ENCODE assay signal across 8 cellular contexts in the genomic region with DNA sequence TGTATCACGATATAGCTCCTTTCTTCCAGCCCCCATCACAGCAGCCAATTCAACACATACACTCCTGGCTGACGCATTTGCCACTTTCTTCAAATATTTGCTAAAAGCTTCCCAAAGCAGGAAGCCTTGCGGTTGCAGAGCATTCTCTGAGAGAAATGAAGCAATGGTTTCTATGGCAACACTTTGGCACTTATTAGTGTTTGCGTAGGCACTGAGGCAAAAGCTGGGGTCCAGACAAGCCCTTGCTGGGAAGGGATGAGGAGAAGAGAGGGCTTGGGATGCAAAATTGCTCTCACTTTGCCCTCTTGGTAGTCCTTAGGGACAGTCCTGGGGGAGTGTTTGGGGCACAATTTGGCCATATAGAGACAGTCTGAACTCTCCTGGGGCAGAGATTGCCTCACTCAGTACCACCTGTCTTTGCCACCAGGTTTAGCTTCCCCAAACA. TPM values are rescaled to one million over a fixed set of nuclear protein-coding genes. Genes with fewer than 3 reads are reported as not detected.
A peak's percentile ranks its signal among the peaks of the same experiment; 100 is the strongest.
DNase-seq lines count a peak whose midpoint lies in the region; ATAC-seq and TF ChIP-seq lines count a peak whose summit lies in the region.

No MANE protein-coding gene starts in this region.

- CTCF ChIA-PET in PC-9 (lab: Charles Lee) = no interaction called here

- no peak for TF ChIP-seq EP300 in transverse colon (IDR thresholded peaks at IDR 0.05; ENCODE audit: low read depth)

- POLR2A ChIA-PET in PC-9 (lab: Charles Lee; ENCODE audit: unreplicated experiment) = no interaction called here

- TF ChIP-seq CTCF in PC-9 (conservative IDR thresholded peaks at IDR 0.05) = no peak
- TF ChIP-seq CTCF in transverse colon (IDR thresholded peaks at IDR 0.05) = no peak

- no peaks in the 10 kb centered on the region for H3K27me3 Mint-ChIP-seq in activated naive CD8-positive, alpha-beta T cell treated with anti-CD3 and anti-CD28 coated beads, Interleukin-2, amount 50 U/mL, for 24 hours
- no peaks in the 10 kb centered on the region for H3K27me3 Mint-ChIP-seq in activated naive CD8-positive, alpha-beta T cell treated with anti-CD3 and anti-CD28 coated beads for 36 hours
- H3K27me3 Mint-ChIP-seq in stimulated activated naive CD8-positive, alpha-beta T cell treated with anti-CD3 and anti-CD28 coated beads, Interleukin-15, amount 100 ng/mL, for 72 hours = no peaks in the 10 kb centered on the region

- no peak overlapping the region for H2AFZ ChIP-seq in PC-9

- in situ Hi-C loops in transverse colon (cut with MboI; ENCODE audit: low pct_ligation_motif_present in 1 of 4, low pct_unique_long_range_greater_than_20kb in 1 of 4, low sequenced_read_pairs in 3 of 4) = no loop called here

- no peak overlapping the region for H3K4me3 Mint-ChIP-seq in activated naive CD8-positive, alpha-beta T cell treated with anti-CD3 and anti-CD28 coated beads, Interleukin-2, amount 50 U/mL, for 24 hours
- no peak overlapping the region for H3K4me3 Mint-ChIP-seq in activated naive CD8-positive, alpha-beta T cell treated with anti-CD3 and anti-CD28 coated beads for 36 hours
- H3K4me3 Mint-ChIP-seq in stimulated activated naive CD8-positive, alpha-beta T cell treated with anti-CD3 and anti-CD28 coated beads, Interleukin-15, amount 100 ng/mL, for 72 hours = no peak overlapping the region

- no peaks in the 10 kb centered on the region for H3K9me3 Mint-ChIP-seq in activated naive CD8-positive, alpha-beta T cell treated with anti-CD3 and anti-CD28 coated beads, Interleukin-2, amount 50 U/mL, for 24 hours
- no peaks in the 10 kb centered on the region for H3K9me3 Mint-ChIP-seq in activated naive CD8-positive, alpha-beta T cell treated with anti-CD3 and anti-CD28 coated beads for 36 hours
- H3K9me3 Mint-ChIP-seq in stimulated activated naive CD8-positive, alpha-beta T cell treated with anti-CD3 and anti-CD28 coated beads, Interleukin-15, amount 100 ng/mL, for 72 hours = no peaks in the 10 kb centered on the region

- H3K36me3 ChIP-seq in MG63 (no peaks in the 10 kb centered on the region), PC-9 (ENCODE audit: low read depth) (no peaks in the 10 kb centered on the region), transverse colon (no peaks in the 10 kb centered on the region)

- BruUV-seq in PC-9 (replicated peaks; lab: Mats Ljungman, UMichigan) = no TSS peak

- no peak overlapping the region for H3K27ac ChIP-seq in PC-9
- H3K27ac ChIP-seq in transverse colon = no peak overlapping the region

- H3K4me3 ChIP-seq in MG63 (no peak overlapping the region), PC-9 (no peak overlapping the region), transverse colon (no peak overlapping the region)

- no peak overlapping the region for H3K4me2 ChIP-seq in PC-9

- no peak overlapping the region for H3K27ac Mint-ChIP-seq in activated naive CD8-positive, alpha-beta T cell treated with anti-CD3 and anti-CD28 coated beads, Interleukin-2, amount 50 U/mL, for 24 hours
- no peak overlapping the region for H3K27ac Mint-ChIP-seq in activated naive CD8-positive, alpha-beta T cell treated with anti-CD3 and anti-CD28 coated beads for 36 hours
- no peak overlapping the region for H3K27ac Mint-ChIP-seq in stimulated activated naive CD8-positive, alpha-beta T cell treated with anti-CD3 and anti-CD28 coated beads, Interleukin-15, amount 100 ng/mL, for 72 hours

- H4K20me1 ChIP-seq in PC-9 (ENCODE audit: insufficient read depth) = no peaks in the 10 kb centered on the region

- H3K9me2 ChIP-seq in PC-9 (ENCODE audit: insufficient read depth) = no peaks in the 10 kb centered on the region

- intact Hi-C loops in PC-9 (cut with micrococcal nuclease; ENCODE audit: unreplicated experiment) (no loop called here), transverse colon (cut with DNase I; ENCODE audit: low total_unique reads) (no loop called here)

- H3K4me1 ChIP-seq in PC-9 (replicated peaks; ENCODE audit: insufficient read depth) = no peaks in the 10 kb centered on the region
- no peaks in the 10 kb centered on the region for H3K4me1 ChIP-seq in transverse colon

- 49% methylated on average over 4 of the region's 4 CpGs; no CpG with 5 or more reads in 1 of the 2 donors for WGBS in transverse colon (ENCODE audit: low coverage in 1 of 2), 2 donors

- no peaks in the 10 kb centered on the region for H3F3A ChIP-seq in PC-9 (ENCODE audit: insufficient read depth, low read depth)

- DNase-seq in activated naive CD8-positive, alpha-beta T cell treated with anti-CD3 and anti-CD28 coated beads, Interleukin-2, amount 50 U/mL, for 24 hours = no peak
- no peak for DNase-seq in activated naive CD8-positive, alpha-beta T cell treated with anti-CD3 and anti-CD28 coated beads for 36 hours
- peak; percentile 13 for DNase-seq in MG63
- DNase-seq in central memory CD4-positive, alpha-beta T cell = peak; percentile 57
- DNase-seq in stimulated activated naive CD8-positive, alpha-beta T cell treated with anti-CD3 and anti-CD28 coated beads, Interleukin-15, amount 100 ng/mL, for 72 hours = peak in 1 of 2 donors; percentile 8
- no peak for DNase-seq in PC-9
- no peak for DNase-seq in transverse colon

- H3K27me3 ChIP-seq in MG63 = no peaks in the 10 kb centered on the region
- H3K27me3 ChIP-seq in PC-9 (ENCODE audit: insufficient read depth, low read depth) = no peaks in the 10 kb centered on the region
- no peaks in the 10 kb centered on the region for H3K27me3 ChIP-seq in transverse colon

- H3K4me1 Mint-ChIP-seq in activated naive CD8-positive, alpha-beta T cell treated with anti-CD3 and anti-CD28 coated beads, Interleukin-2, amount 50 U/mL, for 24 hours = no peaks in the 10 kb centered on the region
- peaks cover 3% of the 10 kb centered on the region for H3K4me1 Mint-ChIP-seq in activated naive CD8-positive, alpha-beta T cell treated with anti-CD3 and anti-CD28 coated beads for 36 hours
- H3K4me1 Mint-ChIP-seq in stimulated activated naive CD8-positive, alpha-beta T cell treated with anti-CD3 and anti-CD28 coated beads, Interleukin-15, amount 100 ng/mL, for 72 hours = no peaks in the 10 kb centered on the region

- H3K9me3 ChIP-seq in MG63 (no peaks in the 10 kb centered on the region), PC-9 (ENCODE audit: insufficient read depth, low read depth) (no peaks in the 10 kb centered on the region), transverse colon (no peaks in the 10 kb centered on the region)

- peak; percentile 33 for ATAC-seq in activated naive CD8-positive, alpha-beta T cell treated with anti-CD3 and anti-CD28 coated beads, Interleukin-2, amount 50 U/mL, for 24 hours
- ATAC-seq in stimulated activated naive CD8-positive, alpha-beta T cell treated with anti-CD3 and anti-CD28 coated beads, Interleukin-15, amount 100 ng/mL, for 72 hours = peak; percentile 63
- no peak for ATAC-seq in GM19395 (IDR thresholded peaks at IDR 0.05; ENCODE audit: unreplicated experiment)

- no peaks in the 10 kb centered on the region for H3K79me2 ChIP-seq in PC-9 (ENCODE audit: low read depth)

- H3K36me3 Mint-ChIP-seq in activated naive CD8-positive, alpha-beta T cell treated with anti-CD3 and anti-CD28 coated beads, Interleukin-2, amount 50 U/mL, for 24 hours (ENCODE audit: low read depth) = no peaks in the 10 kb centered on the region
- H3K36me3 Mint-ChIP-seq in activated naive CD8-positive, alpha-beta T cell treated with anti-CD3 and anti-CD28 coated beads for 36 hours = no peaks in the 10 kb centered on the region

- no peak for TF ChIP-seq POLR2A in transverse colon (IDR thresholded peaks at IDR 0.05)

RNA-seq across cellular contexts. Expression of a gene that starts 55.0 kb away (rescaled TPM):
- total RNA-seq in activated naive CD8-positive, alpha-beta T cell treated with anti-CD3 and anti-CD28 coated beads for 36 hours = under 1 TPM in 1 of 2 experiments, not detected in 1; 0.62 TPM
- total RNA-seq in MG63 (2014; rRNA removed; shearing (Covaris generic); ENCODE audit: low replicate concordance) = not detected in 2 replicates
- total RNA-seq in PC-9 (2021) (not detected in 2 replicates), transverse colon (under 1 TPM; 0.27 to 0.80 (median 0.77) TPM)

Comparison
In these comparisons a context has a peak if more than half of its experiments do, and no peak if none do; other contexts are left out.
1. DNase-seq: peak in MG63 (single experiment) and central memory CD4-positive, alpha-beta T cell (single experiment); none in activated naive CD8-positive, alpha-beta T cell treated with anti-CD3 and anti-CD28 coated beads, Interleukin-2, amount 50 U/mL, for 24 hours (single experiment), activated naive CD8-positive, alpha-beta T cell treated with anti-CD3 and anti-CD28 coated beads for 36 hours (single experiment), PC-9 (0 of 2) and transverse colon (single experiment).